Comparison of ENCODE assay signal across 13 cellular contexts in the genomic region with DNA sequence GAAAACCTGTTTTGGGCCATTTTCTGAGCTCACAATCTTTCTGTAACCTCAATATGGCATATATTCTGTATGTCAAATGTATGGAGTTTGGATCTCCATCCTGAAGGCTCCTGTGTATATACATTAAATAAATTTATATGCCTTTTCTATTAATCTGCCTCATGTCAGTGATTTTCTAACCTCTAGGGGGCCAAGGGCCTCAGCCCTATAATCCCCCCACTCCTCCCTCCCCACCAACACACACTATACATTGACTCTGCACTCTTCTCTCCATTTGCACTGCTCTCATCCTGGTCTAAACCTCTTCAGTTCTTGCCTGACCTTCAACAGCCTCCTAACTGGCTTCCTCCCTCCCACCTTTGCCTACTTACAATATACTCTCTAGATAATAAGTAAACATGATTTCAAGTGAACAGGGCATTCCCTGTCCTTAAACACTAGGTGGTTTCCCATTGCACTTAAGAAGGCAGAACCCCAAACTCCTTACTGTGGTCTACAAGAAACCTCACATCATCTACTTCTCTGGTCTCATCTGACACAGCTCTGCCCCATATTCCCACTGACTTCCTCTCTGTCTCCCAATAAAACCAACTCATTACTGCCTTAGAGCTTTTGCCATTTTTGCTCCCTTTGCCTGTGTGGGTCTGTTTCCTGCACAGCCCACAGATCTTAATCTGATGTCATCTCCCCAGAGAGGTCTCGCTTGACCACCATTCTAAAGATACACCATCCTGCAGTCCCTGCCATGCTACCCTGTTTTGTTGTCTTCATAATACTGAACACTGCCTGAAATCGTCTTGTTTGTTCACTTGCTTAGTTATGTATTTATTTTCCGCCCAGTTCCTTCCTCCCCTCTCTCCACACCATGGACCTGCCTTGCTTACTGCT.
DNase-seq lines count a peak whose midpoint lies in the region; ATAC-seq and TF ChIP-seq lines count a peak whose summit lies in the region.
"Had no signal": no experiment of that assay in that cellular context is flagged by ENCODE, and none has a peak within 500 bp of the region (broad histone marks: within the 10 kb centered on the region; RNA-seq: fewer than 3 reads in every experiment).

No MANE protein-coding gene starts in this region.

- peak; percentile 25 for DNase-seq in GM12865 (ENCODE audit: low read depth)
- DNase-seq in NAMALWA (ENCODE audit: low spot score) = peak; percentile 13
- no peak for DNase-seq in substantia nigra (lab: John Stamatoyannopoulos, UW)
- no peak for DNase-seq in COLO668 (lab: John Stamatoyannopoulos, UW; ENCODE audit: unreplicated experiment)
- DNase-seq in activated CD4-positive, alpha-beta T cell treated with anti-CD3 and anti-CD28 coated beads for 48 hours = no peak
- DNase-seq in effector CD8-positive, alpha-beta T cell (lab: John Stamatoyannopoulos, UW) = no peak
- DNase-seq: activated T-cell treated with anti-CD3 and anti-CD28 coated beads for 4 hours; BE2C; H7; stimulated activated CD4-positive, alpha-beta T cell treated with anti-CD3 and anti-CD28 coated beads, Interleukin-4, amount 100 ng/mL, for 4 hours had no signal

- H3K4me3 ChIP-seq in GM12865 (ENCODE audit: low read depth, low read length) = no peak overlapping the region
- H3K4me3 ChIP-seq: suprapubic skin had no signal

- ATAC-seq in GM19463 (IDR thresholded peaks at IDR 0.05; ENCODE audit: unreplicated experiment) (peak; percentile 82), HG02943 (IDR thresholded peaks at IDR 0.05; ENCODE audit: low read depth, unreplicated experiment) (peak; percentile 78)

- no peak overlapping the region for H3K27ac ChIP-seq in substantia nigra (ENCODE audit: low read depth, low read length, poor library complexity, severe bottlenecking)
- H3K27ac ChIP-seq: suprapubic skin had no signal

- no peak for TF ChIP-seq CTCF in GM12865 (IDR thresholded peaks at IDR 0.05; ENCODE audit: insufficient read depth, low read depth, low read length, missing control alignments)

Comparison
In these comparisons a context has a peak if more than half of its experiments do, and no peak if none do; other contexts are left out.
1. DNase-seq: peak in GM12865 (single experiment) and NAMALWA (single experiment); none in substantia nigra (0 of 49), COLO668 (single experiment), activated CD4-positive, alpha-beta T cell treated with anti-CD3 and anti-CD28 coated beads for 48 hours (single experiment) and effector CD8-positive, alpha-beta T cell (single experiment).